ENCODE assay signal across 1 cellular context in genomic region chr7:1257863-1258262, GRCh38.
TF ChIP-seq lines count a peak whose summit lies in the region.

No MANE protein-coding gene starts in this region.

TF ChIP-seq in HepG2, 621 proteins besides CTCF, POLR2A, EP300 and RAD21 (continued from another document):
- no peak for TF ChIP-seq TERF1 (CRISPR knock-in tag; IDR thresholded peaks at IDR 0.05)
